ENCODE assay signal across 8 cellular contexts in genomic region chr14:94769413-94770250, GRCh38. TPM values are rescaled to one million over a fixed set of nuclear protein-coding genes. Genes with fewer than 3 reads are reported as not detected.
A peak's percentile ranks its signal among the peaks of the same experiment; 100 is the strongest.
DNase-seq lines count a peak whose midpoint lies in the region; ATAC-seq and TF ChIP-seq lines count a peak whose summit lies in the region.

Gene GSC, minus strand, starts transcription at chr14:94770113. Its CDS starts 98 bp downstream, at chr14:94770015.

- H3K27me3 ChIP-seq in colonic mucosa (peaks cover 88% of the 10 kb centered on the region), upper lobe of left lung (peaks cover 1 to 79% (median 44%) of the 10 kb centered on the region in 4 donors)

- no peak for TF ChIP-seq POLR2A in upper lobe of left lung (IDR thresholded peaks at IDR 0.05)

- no peaks in the 10 kb centered on the region for H3K36me3 ChIP-seq in colonic mucosa
- no peaks in the 10 kb centered on the region for H3K36me3 ChIP-seq in upper lobe of left lung

- H3K9ac ChIP-seq in colonic mucosa (ENCODE audit: low read depth in 2 of 2, low read length in 2 of 2), result no peak within 1 kb of the TSS

- TF ChIP-seq EP300 in upper lobe of left lung (IDR thresholded peaks at IDR 0.05), result no peak

- TF ChIP-seq CTCF in colonic mucosa (IDR thresholded peaks at IDR 0.05) (no peak), upper lobe of left lung (IDR thresholded peaks at IDR 0.05) (no peak)

- 1 to 3% methylated on average over 15 to 51 of the region's 94 CpGs for WGBS in upper lobe of left lung, 2 donors

- intact Hi-C loops in colonic mucosa (cut with DNase I), result no loop called here

- DNase-seq in Daoy (ENCODE audit: low read depth) (peak; percentile 89), NCI-H460 (ENCODE audit: extremely low read depth, low read depth) (peak; percentile 38), colonic mucosa (no peak), lung microvascular endothelial cell (ENCODE audit: low read depth in 2 of 2) (peak; percentile 41 to 47), upper lobe of left lung (peak in 1 of 2 donors; percentile 88), NCI-H187 (lab: John Stamatoyannopoulos, UW) (no peak)

- ATAC-seq in upper lobe of left lung (ENCODE audit: low FRiP score in 2 of 2), result peak in 1 of 2 donors; percentile 90
- ATAC-seq in GM19328 (IDR thresholded peaks at IDR 0.05; ENCODE audit: unreplicated experiment), result no peak
- ATAC-seq in GM21825 (IDR thresholded peaks at IDR 0.05; ENCODE audit: unreplicated experiment), result no peak

- H3K4me1 ChIP-seq in colonic mucosa (peaks cover 15% of the 10 kb centered on the region), upper lobe of left lung (peaks cover 24 to 25% (median 25%) of the 10 kb centered on the region in 4 donors)

- H3K4me3 ChIP-seq in colonic mucosa (peak within 1 kb of the TSS; percentile 40), upper lobe of left lung (peak within 1 kb of the TSS in 3 of 4 donors; percentile 40 to 56 (median 52))

- H3K27ac ChIP-seq in colonic mucosa (no peak within 1 kb of the TSS), upper lobe of left lung (no peak within 1 kb of the TSS)

- H3K9me3 ChIP-seq in colonic mucosa, result no peaks in the 10 kb centered on the region
- no peaks in the 10 kb centered on the region for H3K9me3 ChIP-seq in upper lobe of left lung

RNA-seq across cellular contexts. Expression of gene GSC, which starts in this region (rescaled TPM):
- total RNA-seq in Daoy (2014; rRNA removed; shearing (Covaris generic)), result 6.2 and 11.0 TPM in 2 replicates
- 4.2 and 4.7 TPM in 2 replicates for total RNA-seq in NCI-H460 (2014; rRNA removed; shearing (Covaris generic))
- polyA plus RNA-seq in NCI-H460 (2014; cell fraction: nucleus; rRNA removed), result 10.3 and 13.1 TPM in 2 replicates
- total RNA-seq in colonic mucosa (not detected), lung microvascular endothelial cell (not detected in 2 replicates), upper lobe of left lung (under 1 TPM in 1 of 6 donors, not detected in 5; 0.47 TPM)

Comparison
In these comparisons a context has a peak if more than half of its experiments do, and no peak if none do; other contexts are left out.
1. Peak in DNase-seq in lung microvascular endothelial cell; RNA of the gene not detected or under 1 TPM.
2. DNase-seq: peak in Daoy (single experiment) and NCI-H460 (single experiment); none in colonic mucosa (single experiment) and NCI-H187 (0 of 2).